8 cellular contexts compared by ENCODE assay signal in the genomic region with DNA sequence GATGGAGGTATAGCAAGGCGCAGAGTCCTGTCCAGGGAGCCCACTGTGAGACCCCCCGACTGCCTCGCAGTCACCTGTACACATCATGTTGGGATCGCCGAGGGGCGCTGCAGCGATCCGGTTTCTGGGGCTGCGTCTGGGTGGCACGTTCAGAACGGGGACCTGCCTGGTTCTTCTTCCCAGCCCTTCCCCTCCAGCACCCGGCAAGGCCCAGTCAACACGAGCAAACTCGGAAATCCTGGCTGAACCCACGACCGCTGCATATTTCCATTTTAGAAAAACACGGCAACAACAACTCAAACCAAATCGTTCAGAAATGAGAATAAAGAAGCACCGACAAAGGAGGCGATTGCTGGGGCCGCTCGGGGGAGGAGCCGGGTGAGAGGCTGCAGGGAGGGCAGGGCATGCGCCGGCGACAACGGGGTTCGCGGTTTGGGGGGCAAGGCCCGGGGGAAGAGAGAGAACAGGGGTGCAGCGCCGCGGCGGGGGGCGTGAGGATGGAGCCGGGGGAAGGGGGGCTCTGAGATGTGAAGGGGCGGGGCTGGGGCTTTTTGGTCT. TPM values are rescaled to one million over a fixed set of nuclear protein-coding genes. Genes with fewer than 3 reads are reported as not detected.
DNase-seq lines count a peak whose midpoint lies in the region; ATAC-seq and FAIRE-seq lines count a peak whose summit lies in the region.

No MANE protein-coding gene starts in this region.

- H3K36me3 ChIP-seq in iPS-15b (ENCODE audit: control insufficient read depth, insufficient read depth, low read length) = no peaks in the 10 kb centered on the region
- no peaks in the 10 kb centered on the region for H3K36me3 ChIP-seq in small intestine (ENCODE audit: control insufficient read depth in 2 of 2, insufficient read depth in 2 of 2, low read length in 2 of 2)

- FAIRE-seq in small intestine (lab: Jason Lieb, UNC) = no peak

- DNase-seq in DMS53 (lab: John Stamatoyannopoulos, UW) (peak; percentile 48), T follicular helper cell (ENCODE audit: low read depth) (peak; percentile 32), astrocyte of the hippocampus (ENCODE audit: low read depth, low spot score) (peak; percentile 39), small intestine (peak; percentile 39), NCI-H146 (lab: John Stamatoyannopoulos, UW) (no peak), OCI-M2 (lab: John Stamatoyannopoulos, UW; ENCODE audit: unreplicated experiment) (no peak)

- peak overlapping the region in 1 of 2 donors; percentile 39 for H3K27ac ChIP-seq in small intestine (ENCODE audit: low read depth in 1 of 2, low read length in 1 of 2)

- H3K9me3 ChIP-seq in iPS-15b (ENCODE audit: control insufficient read depth, insufficient read depth, low read length) (no peaks in the 10 kb centered on the region), small intestine (ENCODE audit: control insufficient read depth, low read depth) (no peaks in the 10 kb centered on the region)

- H3K27me3 ChIP-seq in iPS-15b (ENCODE audit: control insufficient read depth, insufficient read depth, low read length) = peaks cover 5% of the 10 kb centered on the region
- H3K27me3 ChIP-seq in small intestine (ENCODE audit: control insufficient read depth in 2 of 2, insufficient read depth in 2 of 2, low read length in 2 of 2) = no peaks in the 10 kb centered on the region

- H3K9ac ChIP-seq in iPS-15b (ENCODE audit: low read depth, low read length) = peak overlapping the region; percentile 47

- H3K4me3 ChIP-seq in iPS-15b (ENCODE audit: low read depth, low read length) (peak overlapping the region; percentile 89), small intestine (ENCODE audit: low read depth in 1 of 2, low read length in 2 of 2) (peak overlapping the region; percentile 87 to 88)

- WGBS in small intestine, 3 donors = 1% methylated on average over 23 to 37 of the region's 37 CpGs

- peak; percentile 9 for ATAC-seq in HG02623 (IDR thresholded peaks at IDR 0.05; ENCODE audit: unreplicated experiment)

- H3K4me1 ChIP-seq in iPS-15b (ENCODE audit: control insufficient read depth, insufficient read depth, low read length) (peaks cover under 1% of the 10 kb centered on the region), small intestine (ENCODE audit: control insufficient read depth in 2 of 2, insufficient read depth in 1 of 2, low read depth in 1 of 2, low read length in 1 of 2) (no peaks in the 10 kb centered on the region)

RNA-seq across cellular contexts. Expression of a gene that starts 0.6 kb away (rescaled TPM):
- polyA plus RNA-seq in small intestine = 10 to 100 TPM in 1 of 3 donors, 1 to 10 TPM in 2; 7.1 to 11.3 (median 9.4) TPM

RNA-seq across cellular contexts. Expression of a gene that starts 0.7 kb away (rescaled TPM):
- 1 to 10 TPM in 1 of 3 donors, under 1 TPM in 1, not detected in 1; 0.72 to 2.0 TPM for polyA plus RNA-seq in small intestine

RNA-seq across cellular contexts. Expression of a gene that starts 27.6 kb away (rescaled TPM):
- 10 to 100 TPM; 24.0 to 40.9 (median 30.4) TPM for polyA plus RNA-seq in small intestine

RNA-seq across cellular contexts. Expression of a gene that starts 42.5 kb away (rescaled TPM):
- polyA plus RNA-seq in small intestine = 10 to 100 TPM; 33.4 to 61.3 (median 38.1) TPM

RNA-seq across cellular contexts. Expression of a gene that starts 46.6 kb away (rescaled TPM):
- under 1 TPM in 1 of 3 donors, not detected in 2; 0.27 TPM for polyA plus RNA-seq in small intestine

Comparison
In these comparisons a context has a peak if more than half of its experiments do, and no peak if none do; other contexts are left out.
1. DNase-seq: peak in DMS53 (single experiment), T follicular helper cell (single experiment), astrocyte of the hippocampus (single experiment) and small intestine (single experiment); none in NCI-H146 (single experiment) and OCI-M2 (single experiment).